Comparison of ENCODE assay signal across 10 cellular contexts in genomic region chr2:63856302-63856600, GRCh38.
DNase-seq lines count a peak whose midpoint lies in the region; ATAC-seq and TF ChIP-seq lines count a peak whose summit lies in the region.
"Had no signal": no experiment of that assay in that cellular context is flagged by ENCODE, and none has a peak within 500 bp of the region (broad histone marks: within the 10 kb centered on the region; RNA-seq: fewer than 3 reads in every experiment).

No MANE protein-coding gene starts in this region.

- H3K4me1 ChIP-seq in Loucy (ENCODE audit: insufficient read depth, low read length, poor library complexity, severe bottlenecking), result peaks cover 56% of the 10 kb centered on the region
- H3K4me1 ChIP-seq in effector memory CD4-positive, alpha-beta T cell (ENCODE audit: control insufficient read depth, insufficient read depth, low read length, poor library complexity, severe bottlenecking), result peaks cover 14% of the 10 kb centered on the region
- H3K4me1 ChIP-seq: SJSA1 had no signal

- no peak for TF ChIP-seq CTCF in Loucy (conservative IDR thresholded peaks at IDR 0.05; ENCODE audit: low read length)

- H3K36me3 ChIP-seq in Loucy (ENCODE audit: insufficient read depth, low read length), result peaks cover 31% of the 10 kb centered on the region
- H3K36me3 ChIP-seq in effector memory CD4-positive, alpha-beta T cell (ENCODE audit: control insufficient read depth, insufficient read depth, low read length), result peaks cover 17% of the 10 kb centered on the region

- no peaks in the 10 kb centered on the region for H3K27me3 ChIP-seq in Loucy (ENCODE audit: insufficient read depth, low read length, poor library complexity, severe bottlenecking)
- no peaks in the 10 kb centered on the region for H3K27me3 ChIP-seq in effector memory CD4-positive, alpha-beta T cell (replicated peaks; ENCODE audit: control insufficient read depth, insufficient read depth, low read length, poor library complexity, severe bottlenecking)
- H3K27me3 ChIP-seq: SJSA1 had no signal

- ATAC-seq in HG03457 (IDR thresholded peaks at IDR 0.05; ENCODE audit: unreplicated experiment) (no peak), HG02885 (IDR thresholded peaks at IDR 0.05; ENCODE audit: poor library complexity, unreplicated experiment) (no peak)

- H3K4me2 ChIP-seq in Loucy (ENCODE audit: low read depth, low read length, poor library complexity, severe bottlenecking), result peak overlapping the region; percentile 66

- H4K20me1 ChIP-seq in Loucy (ENCODE audit: insufficient read depth, low read length, poor library complexity, severe bottlenecking), result peaks cover 8% of the 10 kb centered on the region

- peak; percentile 62 to 66 for DNase-seq in activated CD4-positive, alpha-beta T cell treated with anti-CD3 and anti-CD28 coated beads, Interleukin-2, amount 50 U/mL, for 4 hours
- DNase-seq in effector memory CD4-positive, alpha-beta T cell, result peak; percentile 39 to 58 (median 45)
- DNase-seq in stimulated activated naive CD4-positive, alpha-beta T cell (lab: John Stamatoyannopoulos, UW), result peak; percentile 42 to 84 (median 73)
- DNase-seq in glomerular visceral epithelial cell (ENCODE audit: extremely low spot score) (no peak), cerebellar cortex (ENCODE audit: low spot score) (no peak)
- DNase-seq: aorta had no signal

- H3K9me3 ChIP-seq in Loucy (ENCODE audit: insufficient read depth, low read depth, low read length), result no peaks in the 10 kb centered on the region
- no peaks in the 10 kb centered on the region for H3K9me3 ChIP-seq in effector memory CD4-positive, alpha-beta T cell (ENCODE audit: control insufficient read depth, low read length)
- H3K9me3 ChIP-seq: SJSA1 had no signal

- H3K9me2 ChIP-seq in Loucy (replicated peaks; ENCODE audit: low read depth, low read length), result no peaks in the 10 kb centered on the region

- H3K4me3 ChIP-seq in Loucy (ENCODE audit: low read length, poor library complexity, severe bottlenecking), result peak overlapping the region; percentile 44
- peak overlapping the region; percentile 10 for H3K4me3 ChIP-seq in effector memory CD4-positive, alpha-beta T cell (ENCODE audit: insufficient read depth, low read depth, low read length, poor library complexity, severe bottlenecking)
- H3K4me3 ChIP-seq: SJSA1 had no signal

- peak overlapping the region; percentile 67 for H3K9ac ChIP-seq in Loucy (ENCODE audit: low read depth, low read length, poor library complexity, severe bottlenecking)

- H3F3A ChIP-seq in Loucy (ENCODE audit: low read depth), result 0 out of 2 replicates have a peak, but pooled peaks cover 5% of the 10 kb centered on the region

- H3K27ac ChIP-seq in effector memory CD4-positive, alpha-beta T cell (ENCODE audit: insufficient read depth, low read length, poor library complexity, severe bottlenecking), result peak overlapping the region; percentile 75
- H3K27ac ChIP-seq: SJSA1 had no signal

- H3K79me2 ChIP-seq in Loucy (ENCODE audit: insufficient read depth, low read length), result peaks cover 68% of the 10 kb centered on the region

- H2AFZ ChIP-seq in Loucy (ENCODE audit: low read length), result no peak overlapping the region

Comparison
In these comparisons a context has a peak if more than half of its experiments do, and no peak if none do; other contexts are left out.
1. DNase-seq: peak in activated CD4-positive, alpha-beta T cell treated with anti-CD3 and anti-CD28 coated beads, Interleukin-2, amount 50 U/mL, for 4 hours (2 of 2), effector memory CD4-positive, alpha-beta T cell (3 of 3) and stimulated activated naive CD4-positive, alpha-beta T cell (6 of 6); none in glomerular visceral epithelial cell (single experiment) and cerebellar cortex (single experiment).